Comparison of ENCODE assay signal across 21 cellular contexts in genomic region chr1:71850515-71850914, GRCh38.
DNase-seq lines count a peak whose midpoint lies in the region; ATAC-seq, FAIRE-seq and TF ChIP-seq lines count a peak whose summit lies in the region.
"Had no signal": no experiment of that assay in that cellular context is flagged by ENCODE, and none has a peak within 500 bp of the region (broad histone marks: within the 10 kb centered on the region; RNA-seq: fewer than 3 reads in every experiment).

No MANE protein-coding gene starts in this region.

- no peaks in the 10 kb centered on the region for H3K27me3 ChIP-seq in right atrium auricular region
- H3K27me3 ChIP-seq in right cardiac atrium (ENCODE audit: control insufficient read depth, insufficient read depth), result no peaks in the 10 kb centered on the region
- H3K27me3 ChIP-seq in H1 (replicated peaks in 1 of 4; ENCODE audit: control insufficient read depth in 3 of 4, extremely low read depth in 1 of 4, insufficient read depth in 3 of 4, low read length in 3 of 4), result peaks cover 0 to 1% (median 0%) of the 10 kb centered on the region in 4 experiments; a peak in 1 of 7 replicates
- no peaks in the 10 kb centered on the region for H3K27me3 ChIP-seq in mesendoderm (ENCODE audit: insufficient read depth, low read length, poor library complexity)

- no peak overlapping the region for H2AK5ac ChIP-seq in H1 (ENCODE audit: low read depth, low read length)
- H2AK5ac ChIP-seq in mesendoderm (ENCODE audit: low read length), result no peak overlapping the region

- H3K36me3 ChIP-seq in right atrium auricular region (no peaks in the 10 kb centered on the region), H1 (ENCODE audit: control insufficient read depth in 2 of 4, insufficient read depth in 4 of 4, low read length in 3 of 4) (no peaks in the 10 kb centered on the region), mesendoderm (ENCODE audit: control insufficient read depth, insufficient read depth, low read length) (no peaks in the 10 kb centered on the region)

- no peak overlapping the region for H4K91ac ChIP-seq in H1 (replicated peaks; ENCODE audit: insufficient read length, low read length)

- H3K4me2 ChIP-seq in H1 (ENCODE audit: insufficient read depth in 1 of 2, low read depth in 2 of 2, low read length in 2 of 2) (no peak overlapping the region), mesendoderm (ENCODE audit: low read length) (no peak overlapping the region)
- H3K4me2 ChIP-seq: A549, PC-9 had no signal

- ATAC-seq in right cardiac atrium, result no peak
- peak; percentile 10 for ATAC-seq in omental fat pad (ENCODE audit: low FRiP score)
- ATAC-seq: A549, K562 had no signal

- H3K4me3 ChIP-seq in right atrium auricular region, result no peak overlapping the region
- H3K4me3 ChIP-seq in right cardiac atrium (ENCODE audit: low read length), result no peak overlapping the region
- no peak overlapping the region for H3K4me3 ChIP-seq in H1 (ENCODE audit: extremely low read depth in 1 of 4, insufficient read depth in 2 of 4, low read depth in 3 of 4, low read length in 4 of 4)
- no peak overlapping the region for H3K4me3 ChIP-seq in mesendoderm (ENCODE audit: low read length)
- H3K4me3 ChIP-seq in coronary artery, result no peak overlapping the region
- H3K4me3 ChIP-seq: A549, K562, PC-9 had no signal

- H3K9me3 ChIP-seq in right atrium auricular region, result no peaks in the 10 kb centered on the region
- no peaks in the 10 kb centered on the region for H3K9me3 ChIP-seq in right cardiac atrium (ENCODE audit: control insufficient read depth, low read length)
- H3K9me3 ChIP-seq in H1 (ENCODE audit: insufficient read depth in 2 of 2, low read depth in 1 of 2, low read length in 1 of 2), result no peaks in the 10 kb centered on the region
- H3K9me3 ChIP-seq: A549 had no signal

- H2AFZ ChIP-seq in H1 (ENCODE audit: low read length), result peak overlapping the region; percentile 80; the same call in 1 of the 2 replicates
- H2AFZ ChIP-seq: PC-9 had no signal

- H3K23ac ChIP-seq in H1 (ENCODE audit: insufficient read length) (no peak overlapping the region), mesendoderm (ENCODE audit: low read length) (no peak overlapping the region)

- CTCF ChIA-PET in H1 (lab: Charles Lee; ENCODE audit: partially characterized antibody), result no interaction called here

- no peak overlapping the region for H3K14ac ChIP-seq in H1 (ENCODE audit: insufficient read length)

- no peak for TF ChIP-seq RAD21 in H1 (IDR thresholded peaks at IDR 0.05 in 1 of 2, conservative IDR thresholded peaks at IDR 0.05 in 1 of 2; ENCODE audit: low read depth in 2 of 2, low read length in 2 of 2)

- H2BK15ac ChIP-seq in H1 (ENCODE audit: low read length), result no peak overlapping the region
- H2BK15ac ChIP-seq in mesendoderm (replicated peaks; ENCODE audit: low read depth), result no peak overlapping the region

- H3K4me1 ChIP-seq in right atrium auricular region (no peaks in the 10 kb centered on the region), right cardiac atrium (ENCODE audit: control insufficient read depth, insufficient read depth, low read length) (no peaks in the 10 kb centered on the region), H1 (replicated peaks in 1 of 4; ENCODE audit: control insufficient read depth in 3 of 4, insufficient read depth in 4 of 4, low read length in 3 of 4) (no peaks in the 10 kb centered on the region), mesendoderm (ENCODE audit: control insufficient read depth, low read depth, low read length) (no peaks in the 10 kb centered on the region)
- H3K4me1 ChIP-seq: A549 had no signal

- H2BK12ac ChIP-seq in H1 (ENCODE audit: low read depth, low read length), result no peak overlapping the region

- H3K23me2 ChIP-seq in H1 (ENCODE audit: low read depth, low read length), result no peaks in the 10 kb centered on the region

- no peaks in the 10 kb centered on the region for H3K79me1 ChIP-seq in H1 (ENCODE audit: low read depth, low read length)
- no peaks in the 10 kb centered on the region for H3K79me1 ChIP-seq in mesendoderm (ENCODE audit: low read length)

- H4K8ac ChIP-seq in H1 (ENCODE audit: extremely low read depth, insufficient read depth, low read length) (no peak overlapping the region), mesendoderm (ENCODE audit: low read depth, low read length) (no peak overlapping the region)

- no peak overlapping the region for H3K56ac ChIP-seq in H1 (replicated peaks; ENCODE audit: insufficient read length, low read depth, low read length)
- no peak overlapping the region for H3K56ac ChIP-seq in mesendoderm (ENCODE audit: low read length)

- no peak overlapping the region for H2BK5ac ChIP-seq in H1 (ENCODE audit: low read depth, low read length)
- H2BK5ac ChIP-seq in mesendoderm (ENCODE audit: low read length), result no peak overlapping the region

- H2BK120ac ChIP-seq in H1 (replicated peaks; ENCODE audit: low read depth, low read length), result no peak overlapping the region
- no peak overlapping the region for H2BK120ac ChIP-seq in mesendoderm (ENCODE audit: low read depth, low read length)

- H3K27ac ChIP-seq in right atrium auricular region (peak overlapping the region; percentile 1 to 52), right cardiac atrium (ENCODE audit: low read length) (no peak overlapping the region), H1 (ENCODE audit: low read depth, low read length) (no peak overlapping the region), mesendoderm (ENCODE audit: low read depth, low read length) (no peak overlapping the region), coronary artery (peak overlapping the region in 1 of 2 donors; percentile 17)
- H3K27ac ChIP-seq: A549, PC-9 had no signal

- no peak overlapping the region for H3K18ac ChIP-seq in H1 (ENCODE audit: extremely low read depth, low read length)
- no peak overlapping the region for H3K18ac ChIP-seq in mesendoderm (ENCODE audit: low read length)

- TF ChIP-seq CTCF in right atrium auricular region (IDR thresholded peaks at IDR 0.05) (no peak), H1 (IDR thresholded peaks at IDR 0.05; ENCODE audit: control extremely low read depth in 1 of 3, insufficient read depth in 1 of 3, low read depth in 1 of 3, low read length in 3 of 3) (no peak), omental fat pad (IDR thresholded peaks at IDR 0.05) (no peak), coronary artery (IDR thresholded peaks at IDR 0.05) (no peak)

- no peaks in the 10 kb centered on the region for H3K79me2 ChIP-seq in H1 (ENCODE audit: control insufficient read depth in 1 of 2, insufficient read depth in 2 of 2, low read length in 2 of 2)
- H3K79me2 ChIP-seq in mesendoderm (ENCODE audit: control insufficient read depth, insufficient read depth, low read length), result no peaks in the 10 kb centered on the region

- H4K5ac ChIP-seq in H1 (ENCODE audit: insufficient read length, low read depth, low read length) (no peak overlapping the region), mesendoderm (ENCODE audit: low read length) (no peak overlapping the region)

- no peak overlapping the region for H3K9ac ChIP-seq in H1 (replicated peaks in 1 of 4; ENCODE audit: extremely low read depth in 1 of 4, low read depth in 3 of 4, low read length in 3 of 4)
- no peak overlapping the region for H3K9ac ChIP-seq in mesendoderm (ENCODE audit: low read length)

- H3K4ac ChIP-seq in H1 (replicated peaks; ENCODE audit: insufficient read length, low read depth, low read length), result no peak overlapping the region
- no peak overlapping the region for H3K4ac ChIP-seq in mesendoderm (ENCODE audit: low read depth, low read length)

- H4K20me1 ChIP-seq in H1 (replicated peaks in 1 of 2; ENCODE audit: control insufficient read depth in 1 of 2, insufficient read depth in 2 of 2, low read length in 2 of 2), result no peaks in the 10 kb centered on the region

- POLR2A ChIA-PET in H1 (lab: Charles Lee; ENCODE audit: partially characterized antibody), result no interaction called here

- intact Hi-C loops in right cardiac atrium (cut with DNase I), result no loop called here

- DNase-seq in right atrium auricular region (ENCODE audit: low spot score) (no peak), right cardiac atrium (no peak), H1 (ENCODE audit: low read depth in 1 of 2, low spot score in 2 of 2) (no peak), omental fat pad (ENCODE audit: low spot score) (no peak), mesendoderm (no peak), coronary artery (ENCODE audit: low spot score) (no peak), HPDE6-E6E7 (ENCODE audit: extremely low spot score) (no peak)
- DNase-seq: DMS153, H7, MV-4-11, NCI-H1105, NCI-H146, NCI-H2029, NCI-H524 treated with DMSO at 0.1 percent for 48 hours, NCI-H82, PC-9, SHP77 had no signal

- no peak overlapping the region for H2BK20ac ChIP-seq in H1 (ENCODE audit: low read length)

- no peak for TF ChIP-seq EP300 in H1 (IDR thresholded peaks at IDR 0.05; ENCODE audit: borderline replicate concordance in 1 of 2, low read depth in 2 of 2, low read length in 2 of 2)

- no peak for TF ChIP-seq POLR2A in H1 (IDR thresholded peaks at IDR 0.05; ENCODE audit: control extremely low read depth in 1 of 2, low read depth in 2 of 2, low read length in 2 of 2)

- no peak for FAIRE-seq in H1 (lab: Jason Lieb, UNC)
- FAIRE-seq: A549, GM19239, HTR-8/SVneo, K562 had no signal

TF ChIP-seq in H1, 55 proteins besides CTCF, POLR2A, EP300 and RAD21:
- no peak for TF ChIP-seq FOSL1 (IDR thresholded peaks at IDR 0.05; ENCODE audit: insufficient read depth, low read depth, low read length)

Comparison
In these comparisons a context has a peak if more than half of its experiments do, and no peak if none do; other contexts are left out.
1. H3K27ac ChIP-seq: peak in right atrium auricular region (2 of 2); none in right cardiac atrium (single experiment), H1 (single experiment) and mesendoderm (single experiment).